ENCODE assay signal across 1 cellular context in the genomic region with DNA sequence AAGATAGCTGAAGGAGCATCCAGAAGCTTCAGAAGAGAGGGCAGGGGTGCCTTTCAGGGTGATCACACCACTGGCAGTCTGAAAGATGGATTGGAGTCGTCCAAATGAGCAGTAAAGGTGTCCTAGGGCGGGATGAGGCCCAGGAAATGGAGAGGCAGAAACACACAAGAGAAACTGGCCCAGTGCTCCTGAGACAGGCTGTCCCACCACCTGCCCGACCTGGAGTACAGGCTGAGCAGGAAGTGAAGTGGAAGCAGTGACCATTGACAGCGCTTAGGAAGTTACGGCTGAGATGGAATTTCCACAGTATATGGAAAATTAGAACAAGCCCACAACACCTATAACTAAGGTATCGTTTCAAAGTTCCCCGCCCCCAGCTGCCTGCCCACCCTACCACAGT.
TF ChIP-seq lines count a peak whose summit lies in the region.

No MANE protein-coding gene starts in this region.

TF ChIP-seq in HepG2, 621 proteins besides CTCF, POLR2A, EP300 and RAD21:
- 0 out of 2 replicates have a peak, but pooled peaks have one; percentile 20 for TF ChIP-seq POLR2G (IDR thresholded peaks at IDR 0.05; ENCODE audit: low read depth, low read length)
- TF ChIP-seq ZFYVE20 (CRISPR knock-in tag; IDR thresholded peaks at IDR 0.05; ENCODE audit: borderline replicate concordance, low read depth) = no peak
